In genomic region chr3:167882057-167882667, GRCh38 we compare ENCODE assay signal across 8 cellular contexts.
A peak's percentile ranks its signal among the peaks of the same experiment; 100 is the strongest.
DNase-seq lines count a peak whose midpoint lies in the region; ATAC-seq and TF ChIP-seq lines count a peak whose summit lies in the region.

No MANE protein-coding gene starts in this region.

- H3K9ac ChIP-seq in fibroblast of lung (ENCODE audit: insufficient read depth, low read length) = no peak overlapping the region

- peaks cover 6% of the 10 kb centered on the region for H3K4me1 Mint-ChIP-seq in progenitor cell of endocrine pancreas (ENCODE audit: low read depth)

- H3K4me3 ChIP-seq in NB4 (ENCODE audit: low read depth, low read length) = no peak overlapping the region
- no peak overlapping the region for H3K4me3 ChIP-seq in fibroblast of lung (replicated peaks in 1 of 4; ENCODE audit: control extremely low read depth in 1 of 4, insufficient read depth in 1 of 4, low read depth in 3 of 4, low read length in 4 of 4)
- H3K4me3 ChIP-seq in effector memory CD4-positive, alpha-beta T cell (ENCODE audit: insufficient read depth, low read depth, low read length, poor library complexity, severe bottlenecking) = no peak overlapping the region

- no peaks in the 10 kb centered on the region for H3K27me3 ChIP-seq in fibroblast of lung (ENCODE audit: control insufficient read depth, insufficient read depth, low read length)
- no peaks in the 10 kb centered on the region for H3K27me3 ChIP-seq in effector memory CD4-positive, alpha-beta T cell (replicated peaks; ENCODE audit: control insufficient read depth, insufficient read depth, low read length, poor library complexity, severe bottlenecking)

- no peak overlapping the region for H3K4me2 ChIP-seq in fibroblast of lung (ENCODE audit: extremely low read depth, insufficient read depth, low read length)

- H3K27ac ChIP-seq in fibroblast of lung (ENCODE audit: insufficient read depth, low read length) = no peak overlapping the region
- no peak overlapping the region for H3K27ac ChIP-seq in effector memory CD4-positive, alpha-beta T cell (ENCODE audit: insufficient read depth, low read length, poor library complexity, severe bottlenecking)

- H2AFZ ChIP-seq in fibroblast of lung (ENCODE audit: low read length) = no peak overlapping the region

- no peaks in the 10 kb centered on the region for H3K9me3 Mint-ChIP-seq in progenitor cell of endocrine pancreas (ENCODE audit: low read depth)

- no peaks in the 10 kb centered on the region for H4K20me1 ChIP-seq in fibroblast of lung (ENCODE audit: control insufficient read depth, extremely low read depth, insufficient read depth, low read length)

- in situ Hi-C loops in SK-MEL-5 (cut with HindIII; ENCODE audit: low pct_unique_long_range_greater_than_20kb, low sequenced_read_pairs) = no loop called here

- TF ChIP-seq CTCF in GM12872 (IDR thresholded peaks at IDR 0.05; ENCODE audit: insufficient read depth, low read depth, low read length) (peak; percentile 38; the same call in 2 of the 3 replicates), NB4 (IDR thresholded peaks at IDR 0.05; ENCODE audit: low read depth, low read length) (peak; percentile 35), fibroblast of lung (conservative IDR thresholded peaks at IDR 0.05 in 1 of 2, IDR thresholded peaks at IDR 0.05 in 1 of 2; ENCODE audit: low read depth in 1 of 2, low read length in 2 of 2) (peak; percentile 32 to 60), progenitor cell of endocrine pancreas (IDR thresholded peaks at IDR 0.05; ENCODE audit: unreplicated experiment) (peak; percentile 85)

- TF ChIP-seq POLR2A in NB4 (IDR thresholded peaks at IDR 0.05; ENCODE audit: extremely low read depth, insufficient read length) = no peak

- H3K27me3 Mint-ChIP-seq in progenitor cell of endocrine pancreas = peaks cover 16% of the 10 kb centered on the region

- H3K4me3 Mint-ChIP-seq in progenitor cell of endocrine pancreas (ENCODE audit: low read depth) = no peak overlapping the region

- no peaks in the 10 kb centered on the region for H3K79me2 ChIP-seq in fibroblast of lung (ENCODE audit: control insufficient read depth, insufficient read depth, low read length)

- H3K9me3 ChIP-seq in fibroblast of lung (ENCODE audit: control insufficient read depth, insufficient read depth, low read depth, low read length) = no peaks in the 10 kb centered on the region
- H3K9me3 ChIP-seq in effector memory CD4-positive, alpha-beta T cell (ENCODE audit: control insufficient read depth, low read length) = no peaks in the 10 kb centered on the region

- peak; percentile 92 for ATAC-seq in HG02642 (IDR thresholded peaks at IDR 0.05; ENCODE audit: poor library complexity, unreplicated experiment)

- no peaks in the 10 kb centered on the region for H3K36me3 ChIP-seq in fibroblast of lung (ENCODE audit: control insufficient read depth, insufficient read depth, low read length)
- H3K36me3 ChIP-seq in effector memory CD4-positive, alpha-beta T cell (ENCODE audit: control insufficient read depth, insufficient read depth, low read length) = no peaks in the 10 kb centered on the region

- no peaks in the 10 kb centered on the region for H3K36me3 Mint-ChIP-seq in progenitor cell of endocrine pancreas (ENCODE audit: insufficient read depth)

- DNase-seq in A172 (ENCODE audit: low spot score) = peak; percentile 63
- DNase-seq in NB4 (ENCODE audit: low read depth) = peak; percentile 59
- DNase-seq in SK-MEL-5 (ENCODE audit: low read depth, low spot score) = peak; percentile 64
- DNase-seq in fibroblast of lung (ENCODE audit: low read depth in 2 of 2) = peak; percentile 51 to 79
- DNase-seq in progenitor cell of endocrine pancreas (ENCODE audit: low spot score, unreplicated experiment) = no peak
- no peak for DNase-seq in effector memory CD4-positive, alpha-beta T cell

- no peaks in the 10 kb centered on the region for H3K4me1 ChIP-seq in fibroblast of lung (ENCODE audit: control insufficient read depth, extremely low read depth, insufficient read depth, low read length)
- H3K4me1 ChIP-seq in effector memory CD4-positive, alpha-beta T cell (ENCODE audit: control insufficient read depth, insufficient read depth, low read length, poor library complexity, severe bottlenecking) = no peaks in the 10 kb centered on the region

- no peak overlapping the region for H3K27ac Mint-ChIP-seq in progenitor cell of endocrine pancreas

Comparison
In these comparisons a context has a peak if more than half of its experiments do, and no peak if none do; other contexts are left out.
1. DNase-seq: peak in A172 (single experiment), NB4 (single experiment), SK-MEL-5 (single experiment) and fibroblast of lung (2 of 2); none in progenitor cell of endocrine pancreas (single experiment) and effector memory CD4-positive, alpha-beta T cell (0 of 3).
2. CTCF ChIP-seq: peak in every context shown above with its lines; median percentile 85 in progenitor cell of endocrine pancreas; 46 in fibroblast of lung; 38 in GM12872; 35 in NB4.